ENCODE assay signal across 8 cellular contexts in genomic region chrX:119871245-119871598, GRCh38. TPM values are rescaled to one million over a fixed set of nuclear protein-coding genes. Genes with fewer than 3 reads are reported as not detected.
DNase-seq lines count a peak whose midpoint lies in the region; ATAC-seq and TF ChIP-seq lines count a peak whose summit lies in the region.

No MANE protein-coding gene starts in this region.

- WGBS in right cardiac atrium = under 1% methylated on average over 26 of the region's 26 CpGs

- H3K36me3 Mint-ChIP-seq in activated T-helper 1 cell treated with anti-CD3 and anti-CD28 coated beads, Interleukin-12 subunit alpha, Interleukin-12 subunit beta, Interleukin-2, Interleukin-4 antibody, amounts not matched to agents 30 ng/mL and 10 ng/mL and 1 ng/mL, durations not matched to agents 14 hours and 24 hours and 36 hours (ENCODE audit: low read depth) = peaks cover 16% of the 10 kb centered on the region

- no peaks in the 10 kb centered on the region for H3K27me3 ChIP-seq in right cardiac atrium (ENCODE audit: control insufficient read depth, insufficient read depth)

- peak overlapping the region; percentile 99 for H3K27ac ChIP-seq in right cardiac atrium (ENCODE audit: low read length)
- peak overlapping the region in 20 of 21 experiments; percentile 69 to 94 (median 88) for H3K27ac ChIP-seq in skin epidermis

- no peaks in the 10 kb centered on the region for H3K9me3 Mint-ChIP-seq in activated T-helper 1 cell treated with anti-CD3 and anti-CD28 coated beads, Interleukin-12 subunit alpha, Interleukin-12 subunit beta, Interleukin-2, Interleukin-4 antibody, amounts not matched to agents 30 ng/mL and 10 ng/mL and 1 ng/mL, durations not matched to agents 14 hours and 24 hours and 36 hours

- peaks cover 5% of the 10 kb centered on the region for H3K4me1 Mint-ChIP-seq in activated T-helper 1 cell treated with anti-CD3 and anti-CD28 coated beads, Interleukin-12 subunit alpha, Interleukin-12 subunit beta, Interleukin-2, Interleukin-4 antibody, amounts not matched to agents 30 ng/mL and 10 ng/mL and 1 ng/mL, durations not matched to agents 14 hours and 24 hours and 36 hours (ENCODE audit: low read depth)

- peak; percentile 32 for ATAC-seq in GM19328 (IDR thresholded peaks at IDR 0.05; ENCODE audit: unreplicated experiment)
- ATAC-seq in HG03354 (IDR thresholded peaks at IDR 0.05; ENCODE audit: poor library complexity, severe bottlenecking, unreplicated experiment) = peak; percentile 46
- peak; percentile 42 to 53 for ATAC-seq in right cardiac atrium

- DNase-seq in AG09309 (ENCODE audit: low read depth) = no peak
- no peak for DNase-seq in activated T-helper 1 cell treated with anti-CD3 and anti-CD28 coated beads, Interleukin-12 subunit alpha, Interleukin-12 subunit beta, Interleukin-2, Interleukin-4 antibody, amounts not matched to agents 30 ng/mL and 10 ng/mL and 1 ng/mL, durations not matched to agents 14 hours and 24 hours and 36 hours (ENCODE audit: low spot score)
- peak in 1 of 3 donors; percentile 53 for DNase-seq in right cardiac atrium
- no peak for DNase-seq in NCI-H2107 treated with DMSO at 0.1 percent for 48 hours (lab: John Stamatoyannopoulos, UW; ENCODE audit: unreplicated experiment)
- DNase-seq in GF-D8 (lab: John Stamatoyannopoulos, UW) = no peak

- peak overlapping the region; percentile 99 for H3K4me3 Mint-ChIP-seq in activated T-helper 1 cell treated with anti-CD3 and anti-CD28 coated beads, Interleukin-12 subunit alpha, Interleukin-12 subunit beta, Interleukin-2, Interleukin-4 antibody, amounts not matched to agents 30 ng/mL and 10 ng/mL and 1 ng/mL, durations not matched to agents 14 hours and 24 hours and 36 hours

- H3K27me3 Mint-ChIP-seq in activated T-helper 1 cell treated with anti-CD3 and anti-CD28 coated beads, Interleukin-12 subunit alpha, Interleukin-12 subunit beta, Interleukin-2, Interleukin-4 antibody, amounts not matched to agents 30 ng/mL and 10 ng/mL and 1 ng/mL, durations not matched to agents 14 hours and 24 hours and 36 hours (ENCODE audit: insufficient read depth) = no peaks in the 10 kb centered on the region

- H3K4me3 ChIP-seq in AG09309 (ENCODE audit: control insufficient read depth, low read depth, low read length) (peak overlapping the region; percentile 66), right cardiac atrium (ENCODE audit: low read length) (peak overlapping the region; percentile 67), skin epidermis (peak overlapping the region; percentile 43 to 66 (median 53))

- TF ChIP-seq CTCF in AG09309 (IDR thresholded peaks at IDR 0.05; ENCODE audit: control insufficient read depth, insufficient read depth, low read depth, low read length, missing control alignments) = no peak

- intact Hi-C loops in activated T-helper 1 cell treated with anti-CD3 and anti-CD28 coated beads, Interleukin-12 subunit alpha, Interleukin-12 subunit beta, Interleukin-2, Interleukin-4 antibody, amounts not matched to agents 30 ng/mL and 10 ng/mL and 1 ng/mL, durations not matched to agents 14 hours and 24 hours and 36 hours (cut with micrococcal nuclease) = loop anchor here (1.0 to 5.0 kb wide), 11 partner anchors 9 to 690 kb away; partner anchors contain the start of genes CUL4B, NKRF, RPL39 and SEPTIN6
- intact Hi-C loops in right cardiac atrium (cut with DNase I) = no loop called here

- no peaks in the 10 kb centered on the region for H3K4me1 ChIP-seq in right cardiac atrium (ENCODE audit: control insufficient read depth, insufficient read depth, low read length)

- peak overlapping the region; percentile 100 for H3K27ac Mint-ChIP-seq in activated T-helper 1 cell treated with anti-CD3 and anti-CD28 coated beads, Interleukin-12 subunit alpha, Interleukin-12 subunit beta, Interleukin-2, Interleukin-4 antibody, amounts not matched to agents 30 ng/mL and 10 ng/mL and 1 ng/mL, durations not matched to agents 14 hours and 24 hours and 36 hours

- H3K9me3 ChIP-seq in right cardiac atrium (ENCODE audit: control insufficient read depth, low read length) = no peaks in the 10 kb centered on the region

RNA-seq across cellular contexts. Expression of gene RNF113A, which starts 0.3 kb away (rescaled TPM):
- 28.8 and 29.7 TPM in 2 replicates for total RNA-seq in activated T-helper 1 cell treated with anti-CD3 and anti-CD28 coated beads, Interleukin-12 subunit alpha, Interleukin-12 subunit beta, Interleukin-2, Interleukin-4 antibody, amounts not matched to agents 30 ng/mL and 10 ng/mL and 1 ng/mL, durations not matched to agents 14 hours and 24 hours and 36 hours
- total RNA-seq in right cardiac atrium = 10 to 100 TPM in 1 of 4 donors, 1 to 10 TPM in 3; 9.0 to 10.5 (median 9.7) TPM
- polyA plus RNA-seq in right cardiac atrium = 11.6 TPM

RNA-seq across cellular contexts. Expression of gene NDUFA1, which starts 0.4 kb away (rescaled TPM):
- total RNA-seq in activated T-helper 1 cell treated with anti-CD3 and anti-CD28 coated beads, Interleukin-12 subunit alpha, Interleukin-12 subunit beta, Interleukin-2, Interleukin-4 antibody, amounts not matched to agents 30 ng/mL and 10 ng/mL and 1 ng/mL, durations not matched to agents 14 hours and 24 hours and 36 hours = 71.2 and 72.8 TPM in 2 replicates
- 100 to 1,000 TPM; 348 to 454 (median 365) TPM for total RNA-seq in right cardiac atrium
- polyA plus RNA-seq in right cardiac atrium = 846 TPM

RNA-seq across cellular contexts. Expression of gene UPF3B, which starts 18.5 kb away (rescaled TPM):
- 11.0 and 13.0 TPM in 2 replicates for total RNA-seq in activated T-helper 1 cell treated with anti-CD3 and anti-CD28 coated beads, Interleukin-12 subunit alpha, Interleukin-12 subunit beta, Interleukin-2, Interleukin-4 antibody, amounts not matched to agents 30 ng/mL and 10 ng/mL and 1 ng/mL, durations not matched to agents 14 hours and 24 hours and 36 hours
- 1 to 10 TPM; 3.3 to 3.9 (median 3.5) TPM for total RNA-seq in right cardiac atrium
- 6.5 TPM for polyA plus RNA-seq in right cardiac atrium

RNA-seq across cellular contexts. Expression of gene AKAP14, which starts 24.5 kb away (rescaled TPM):
- not detected in 2 replicates for total RNA-seq in activated T-helper 1 cell treated with anti-CD3 and anti-CD28 coated beads, Interleukin-12 subunit alpha, Interleukin-12 subunit beta, Interleukin-2, Interleukin-4 antibody, amounts not matched to agents 30 ng/mL and 10 ng/mL and 1 ng/mL, durations not matched to agents 14 hours and 24 hours and 36 hours
- total RNA-seq in right cardiac atrium = not detected
- polyA plus RNA-seq in right cardiac atrium = not detected
